Comparison of ENCODE assay signal across 28 cellular contexts in the genomic region with DNA sequence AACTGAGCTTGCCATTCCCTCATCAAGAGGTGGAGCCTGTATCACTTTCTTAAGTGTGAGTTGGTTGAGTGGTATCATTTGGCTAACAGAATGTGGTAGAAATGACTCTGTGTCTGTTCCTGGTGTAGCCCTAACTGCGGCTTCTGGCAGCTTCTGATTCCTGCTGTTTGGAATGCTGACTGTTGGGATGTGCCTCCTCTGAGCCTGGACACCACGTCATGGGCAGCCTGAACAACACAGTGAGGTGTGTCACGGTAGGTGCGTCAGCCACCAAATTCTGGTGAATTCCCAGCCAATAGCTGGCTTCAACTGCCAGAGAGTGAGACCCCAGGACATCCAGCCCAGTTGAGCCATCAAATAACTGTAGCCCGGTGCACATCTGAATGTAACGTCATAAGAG. TPM values are rescaled to one million over a fixed set of nuclear protein-coding genes. Genes with fewer than 3 reads are reported as not detected.
DNase-seq lines count a peak whose midpoint lies in the region; ATAC-seq and TF ChIP-seq lines count a peak whose summit lies in the region.
"Had no signal": no experiment of that assay in that cellular context is flagged by ENCODE, and none has a peak within 500 bp of the region (broad histone marks: within the 10 kb centered on the region; RNA-seq: fewer than 3 reads in every experiment).

No MANE protein-coding gene starts in this region.

- no peaks in the 10 kb centered on the region for H3K4me1 Mint-ChIP-seq in neural progenitor cell
- H3K4me1 Mint-ChIP-seq: natural killer cell had no signal

- no peak overlapping the region for H2AK5ac ChIP-seq in IMR-90 (ENCODE audit: low read depth, low read length)

- H2AK9ac ChIP-seq in IMR-90 (replicated peaks; ENCODE audit: low read depth, low read length, poor library complexity): no peak overlapping the region

- POLR2A ChIA-PET in IMR-90 (lab: Charles Lee; ENCODE audit: unreplicated experiment): no interaction called here

- no peak for TF ChIP-seq POLR2A in IMR-90 (IDR thresholded peaks at IDR 0.05; ENCODE audit: low read depth, low read length)

- intact Hi-C loops in IMR-90 (cut with micrococcal nuclease) (no loop called here), left colon (cut with DNase I, micrococcal nuclease) (no loop called here)

- in situ Hi-C loops in IMR-90 (cut with MboI; ENCODE audit: low sequenced_read_pairs): loop anchor here (10.0 kb wide), 1 partner anchor 639 kb away; no protein-coding TSS in a partner anchor

- H3K9me3 Mint-ChIP-seq in neural progenitor cell: peaks cover 3% of the 10 kb centered on the region
- H3K9me3 Mint-ChIP-seq: natural killer cell had no signal

- H2BK5ac ChIP-seq in IMR-90 (ENCODE audit: low read depth, low read length, poor library complexity, severe bottlenecking): no peak overlapping the region

- no peaks in the 10 kb centered on the region for H3K79me2 ChIP-seq in neural progenitor cell (ENCODE audit: low read depth)

- no peak overlapping the region for H3K4me3 Mint-ChIP-seq in neural progenitor cell
- H3K4me3 Mint-ChIP-seq: activated CD4-positive, alpha-beta T cell treated with anti-CD3 and anti-CD28 coated beads, Interleukin-2, amount 10 ng/mL, durations not matched to agents 24 days and 14 days; natural killer cell had no signal

- DNase-seq in AG08396 (ENCODE audit: low spot score): peak; percentile 33
- peak; percentile 30 for DNase-seq in IMR-90
- DNase-seq in astrocyte of the hippocampus (ENCODE audit: low read depth, low spot score): peak; percentile 16
- DNase-seq in left colon: no peak
- no peak for DNase-seq in NCI-H187 (lab: John Stamatoyannopoulos, UW)
- DNase-seq in neural progenitor cell (ENCODE audit: low spot score): no peak
- DNase-seq: 8988T; activated CD4-positive, alpha-beta T cell treated with anti-CD3 and anti-CD28 coated beads, Interleukin-2, amount 10 ng/mL, durations not matched to agents 24 days and 14 days; activated CD8-positive, alpha-beta memory T cell treated with anti-CD3 and anti-CD28 coated beads, Interleukin-2, amount 50 U/mL, for 4 hours; activated gamma-delta T cell; amniotic stem cell; DMS153; effector memory CD4-positive, alpha-beta T cell; heart left ventricle; natural killer cell; NCI-H1092; NCI-H2081 treated with DMSO at 0.1 percent for 48 hours; NCI-H510A treated with DMSO at 0.1 percent for 48 hours; stimulated activated CD4-positive, alpha-beta T cell treated with anti-CD3 and anti-CD28 coated beads, Interleukin-4, amount 100 ng/mL, for 1 hour; SW 1271; uterus had no signal

- H3F3A ChIP-seq in neural progenitor cell (ENCODE audit: low read depth): no peaks in the 10 kb centered on the region

- no peak for TF ChIP-seq CTCF in IMR-90 (conservative IDR thresholded peaks at IDR 0.05; ENCODE audit: low read depth, low read length)
- TF ChIP-seq CTCF in neural progenitor cell (IDR thresholded peaks at IDR 0.05): no peak

- H2BK20ac ChIP-seq in IMR-90 (ENCODE audit: low read depth, low read length): no peak overlapping the region

- H4K91ac ChIP-seq in IMR-90 (ENCODE audit: insufficient read depth, low read depth, low read length): no peak overlapping the region

- H3K9ac ChIP-seq in IMR-90 (ENCODE audit: low read depth, low read length): no peak overlapping the region
- H3K9ac ChIP-seq in neural progenitor cell: no peak overlapping the region

- no peak overlapping the region for H2BK15ac ChIP-seq in IMR-90 (ENCODE audit: low read depth, low read length)

- ATAC-seq in IMR-90 (ENCODE audit: low read depth) (no peak), left colon (peak; percentile 56), GM18867 (IDR thresholded peaks at IDR 0.05; ENCODE audit: unreplicated experiment) (no peak), HG02763 (IDR thresholded peaks at IDR 0.05; ENCODE audit: unreplicated experiment) (no peak)
- ATAC-seq: heart left ventricle, natural killer cell, Right ventricle myocardium inferior had no signal

- no peak overlapping the region for H3K27ac Mint-ChIP-seq in neural progenitor cell
- H3K27ac Mint-ChIP-seq: activated CD4-positive, alpha-beta T cell treated with anti-CD3 and anti-CD28 coated beads, Interleukin-2, amount 10 ng/mL, durations not matched to agents 24 days and 14 days; natural killer cell had no signal

- no TSS peak for BruUV-seq in IMR-90 (replicated peaks; lab: Mats Ljungman, UMichigan)

- no peaks in the 10 kb centered on the region for H3K36me3 Mint-ChIP-seq in neural progenitor cell
- H3K36me3 Mint-ChIP-seq: natural killer cell had no signal

- no peak overlapping the region for H3K56ac ChIP-seq in IMR-90 (ENCODE audit: extremely low read depth, insufficient read depth, low read length)

- no peak overlapping the region for H3K23ac ChIP-seq in IMR-90 (ENCODE audit: low read depth, low read length)

- H3K4me1 ChIP-seq in IMR-90 (ENCODE audit: control insufficient read depth, insufficient read depth, low read length) (no peaks in the 10 kb centered on the region; the same call in 1 of the 2 replicates), neural progenitor cell (no peaks in the 10 kb centered on the region)
- H3K4me1 ChIP-seq: uterus had no signal

- H3K9me3 ChIP-seq in IMR-90 (ENCODE audit: control insufficient read depth, insufficient read depth, low read length): no peaks in the 10 kb centered on the region
- H3K9me3 ChIP-seq in neural progenitor cell (ENCODE audit: low read depth): no peaks in the 10 kb centered on the region
- H3K9me3 ChIP-seq: uterus had no signal

- H3K36me3 ChIP-seq in IMR-90 (ENCODE audit: control insufficient read depth, insufficient read depth, low read length) (no peaks in the 10 kb centered on the region), neural progenitor cell (no peaks in the 10 kb centered on the region)
- H3K36me3 ChIP-seq: heart left ventricle, uterus had no signal

- H3K27me3 Mint-ChIP-seq in neural progenitor cell (ENCODE audit: insufficient read depth, low read depth): peaks cover 2% of the 10 kb centered on the region

- H3K27ac ChIP-seq in IMR-90 (ENCODE audit: insufficient read depth, low read length): no peak overlapping the region
- no peak overlapping the region for H3K27ac ChIP-seq in neural progenitor cell
- H3K27ac ChIP-seq: heart left ventricle, skin epidermis, uterus had no signal

- dilution Hi-C loops in IMR-90 (cut with HindIII; ENCODE audit: low sequenced_read_pairs, unreplicated experiment): no loop called here

- CTCF ChIA-PET in IMR-90 (lab: Yijun Ruan, JAX): interaction anchor here (1.4 kb wide), 1 partner anchor 311 kb away, joined by 4 read pairs; no protein-coding TSS in a partner anchor

- H3K4me2 ChIP-seq in IMR-90 (ENCODE audit: low read depth, low read length) (no peak overlapping the region), neural progenitor cell (no peak overlapping the region)

- no peaks in the 10 kb centered on the region for H3K9me1 ChIP-seq in IMR-90 (ENCODE audit: insufficient read depth, low read length)

- H3K4me3 ChIP-seq in IMR-90 (ENCODE audit: insufficient read depth, low read depth, low read length) (no peak overlapping the region), neural progenitor cell (no peak overlapping the region)
- H3K4me3 ChIP-seq: heart left ventricle, skin epidermis, uterus had no signal

- no peak overlapping the region for H4K5ac ChIP-seq in IMR-90 (ENCODE audit: low read depth, low read length)

- no peak overlapping the region for H2BK120ac ChIP-seq in IMR-90 (ENCODE audit: low read depth, low read length)

- H3K27me3 ChIP-seq in IMR-90 (ENCODE audit: control insufficient read depth, insufficient read depth, low read length) (peaks cover 5% of the 10 kb centered on the region), neural progenitor cell (no peaks in the 10 kb centered on the region)
- H3K27me3 ChIP-seq: heart left ventricle, uterus had no signal

- no peak overlapping the region for H3K4ac ChIP-seq in IMR-90 (ENCODE audit: low read depth, low read length)

- H3K14ac ChIP-seq in IMR-90 (replicated peaks; ENCODE audit: low read depth, low read length): no peak overlapping the region

- H2AFZ ChIP-seq in IMR-90 (replicated peaks; ENCODE audit: low read length, poor library complexity) (no peak overlapping the region), neural progenitor cell (replicated peaks) (no peak overlapping the region)

- no peaks in the 10 kb centered on the region for H3K79me1 ChIP-seq in IMR-90 (ENCODE audit: low read depth in 1 of 2, low read length in 2 of 2)

- no peak overlapping the region for H4K8ac ChIP-seq in IMR-90 (ENCODE audit: low read depth in 2 of 2, low read length in 2 of 2)

- WGBS in IMR-90 (ENCODE audit: extremely low coverage in 2 of 2, insufficient read length in 1 of 2), 2 experiments: 76% methylated on average over 4 of the region's 6 CpGs; no CpG with 5 or more reads in 1 of the 2 experiments

- no peak for TF ChIP-seq RAD21 in IMR-90 (IDR thresholded peaks at IDR 0.05; ENCODE audit: low read length)

- no peak overlapping the region for H3K18ac ChIP-seq in IMR-90 (ENCODE audit: low read depth, low read length)

- H4K20me1 ChIP-seq in IMR-90 (ENCODE audit: insufficient read depth, low read length): no peaks in the 10 kb centered on the region
- no peaks in the 10 kb centered on the region for H4K20me1 ChIP-seq in neural progenitor cell (ENCODE audit: low read depth)

TF ChIP-seq in IMR-90, 13 proteins besides CTCF, POLR2A, EP300 and RAD21 (continues in another document):
- TF ChIP-seq, protein P1, sequence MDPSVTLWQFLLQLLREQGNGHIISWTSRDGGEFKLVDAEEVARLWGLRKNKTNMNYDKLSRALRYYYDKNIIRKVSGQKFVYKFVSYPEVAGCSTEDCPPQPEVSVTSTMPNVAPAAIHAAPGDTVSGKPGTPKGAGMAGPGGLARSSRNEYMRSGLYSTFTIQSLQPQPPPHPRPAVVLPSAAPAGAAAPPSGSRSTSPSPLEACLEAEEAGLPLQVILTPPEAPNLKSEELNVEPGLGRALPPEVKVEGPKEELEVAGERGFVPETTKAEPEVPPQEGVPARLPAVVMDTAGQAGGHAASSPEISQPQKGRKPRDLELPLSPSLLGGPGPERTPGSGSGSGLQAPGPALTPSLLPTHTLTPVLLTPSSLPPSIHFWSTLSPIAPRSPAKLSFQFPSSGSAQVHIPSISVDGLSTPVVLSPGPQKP (IDR thresholded peaks at IDR 0.05; ENCODE audit: borderline replicate concordance, low read depth, low read length): no peak
- no peak for TF ChIP-seq MXI1 (IDR thresholded peaks at IDR 0.05; ENCODE audit: borderline replicate concordance, low read depth, low read length)
- no peak for TF ChIP-seq RCOR1 (IDR thresholded peaks at IDR 0.05; ENCODE audit: insufficient replicate concordance, low read length)

RNA-seq across cellular contexts. Expression of a gene that starts 6.1 kb away (rescaled TPM):
- total RNA-seq in IMR-90 (2012; rRNA removed) (not detected in 2 replicates), left colon (10 to 100 TPM; 54.3 to 62.0 TPM), neural progenitor cell (ENCODE audit: low replicate concordance) (not detected in 2 replicates)
- not detected in 2 replicates for polyA plus RNA-seq in IMR-90 (2012; rRNA removed)
- polyA plus RNA-seq in IMR-90 (2012; cell fraction: cytosol; rRNA removed): not detected in 2 replicates
- polyA plus RNA-seq in IMR-90 (2012; cell fraction: nucleus; rRNA removed; ENCODE audit: low replicate concordance): not detected in 2 replicates
- total RNA-seq: activated CD4-positive, alpha-beta T cell treated with anti-CD3 and anti-CD28 coated beads, Interleukin-2, amount 10 ng/mL, durations not matched to agents 24 days and 14 days; cerebellum; heart left ventricle; lung microvascular endothelial cell; natural killer cell; posterior vena cava; Right ventricle myocardium inferior had no signal
- polyA plus RNA-seq: heart left ventricle had no signal

RNA-seq across cellular contexts. Expression of a gene that starts 42.2 kb away (rescaled TPM):
- total RNA-seq in IMR-90 (2012; rRNA removed) (277 and 588 TPM in 2 replicates), left colon (100 to 1,000 TPM; 373 to 609 TPM), neural progenitor cell (ENCODE audit: low replicate concordance) (173 and 252 TPM in 2 replicates)
- polyA plus RNA-seq in IMR-90 (2012; rRNA removed): 488 and 578 TPM in 2 replicates
- polyA plus RNA-seq in IMR-90 (2012; cell fraction: cytosol; rRNA removed): 149 and 339 TPM in 2 replicates
- 22.4 and 173 TPM in 2 replicates for polyA plus RNA-seq in IMR-90 (2012; cell fraction: nucleus; rRNA removed; ENCODE audit: low replicate concordance)

Comparison
In these comparisons a context has a peak if more than half of its experiments do, and no peak if none do; other contexts are left out.
1. DNase-seq: peak in AG08396 (single experiment), IMR-90 (single experiment) and astrocyte of the hippocampus (single experiment); none in left colon (0 of 2), NCI-H187 (0 of 2) and neural progenitor cell (single experiment).
2. RNA of a gene that starts 6.1 kb away (total RNA-seq): 54.3 to 62.0 TPM in left colon; not detected in IMR-90 and not detected in neural progenitor cell; every median in the first group is over 10 times any median in the second.